Comparison of ENCODE assay signal across 16 cellular contexts in the genomic region with DNA sequence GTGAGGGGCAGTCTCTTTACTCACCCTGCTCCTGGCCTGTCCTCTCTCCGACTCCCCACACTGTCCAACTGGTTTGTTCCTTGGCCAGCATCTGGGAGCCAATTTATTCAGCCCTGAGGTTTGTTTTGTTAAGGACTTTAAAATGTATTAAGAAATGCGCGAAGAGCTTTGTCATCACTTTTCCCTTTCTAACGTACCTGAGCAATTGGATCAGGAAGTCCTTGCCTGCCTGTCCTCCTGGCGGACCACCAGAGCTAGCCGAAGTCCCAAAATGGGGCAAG. TPM values are rescaled to one million over a fixed set of nuclear protein-coding genes. Genes with fewer than 3 reads are reported as not detected.
A peak's percentile ranks its signal among the peaks of the same experiment; 100 is the strongest.
DNase-seq lines count a peak whose midpoint lies in the region; ATAC-seq, FAIRE-seq and TF ChIP-seq lines count a peak whose summit lies in the region.
"Had no signal": no experiment of that assay in that cellular context is flagged by ENCODE, and none has a peak within 500 bp of the region (broad histone marks: within the 10 kb centered on the region; RNA-seq: fewer than 3 reads in every experiment).

No MANE protein-coding gene starts in this region.

- TF ChIP-seq RAD21 in HepG2 (CRISPR knock-in tag; IDR thresholded peaks at IDR 0.05) = no peak

- CTCF ChIA-PET in HepG2 (lab: Yijun Ruan, JAX; ENCODE audit: low intra/inter-chr PET ratio, low total read pairs) = no interaction called here

- peaks cover 23% of the 10 kb centered on the region for H3K27me3 Mint-ChIP-seq in neural crest cell (ENCODE audit: low read depth)
- H3K27me3 Mint-ChIP-seq: CD4-positive, CD25-positive, alpha-beta regulatory T cell had no signal

- H3K4me1 ChIP-seq in HepG2 (ENCODE audit: insufficient read depth, low read length) (peaks cover 11% of the 10 kb centered on the region), right lobe of liver (no peaks in the 10 kb centered on the region), spleen (peaks cover 0 to 2% (median 0%) of the 10 kb centered on the region in 6 donors)
- H3K4me1 ChIP-seq: HAP-1 had no signal

- TF ChIP-seq EP300 in HepG2 (IDR thresholded peaks at IDR 0.05; ENCODE audit: low read depth in 2 of 2, low read length in 2 of 2) = no peak
- TF ChIP-seq EP300 in HepG2 (CRISPR knock-in tag; IDR thresholded peaks at IDR 0.05; ENCODE audit: borderline replicate concordance) = no peak

- no peaks in the 10 kb centered on the region for H3K79me2 ChIP-seq in HepG2 (ENCODE audit: insufficient read depth, low read length)

- BruUV-seq in HepG2 (replicated peaks; lab: Mats Ljungman, UMichigan) = no TSS peak

- H2AFZ ChIP-seq in HepG2 (ENCODE audit: low read length) = no peak overlapping the region

- H3K27ac Mint-ChIP-seq in neural crest cell (ENCODE audit: unreplicated experiment) = peak overlapping the region; percentile 89
- H3K27ac Mint-ChIP-seq: CD4-positive, CD25-positive, alpha-beta regulatory T cell had no signal

- H3K9me3 ChIP-seq in HepG2 (ENCODE audit: low read length) (no peaks in the 10 kb centered on the region), right lobe of liver (no peaks in the 10 kb centered on the region), spleen (no peaks in the 10 kb centered on the region)
- H3K9me3 ChIP-seq: HAP-1 had no signal

- H3K9me3 Mint-ChIP-seq in neural crest cell = no peaks in the 10 kb centered on the region
- H3K9me3 Mint-ChIP-seq: CD4-positive, CD25-positive, alpha-beta regulatory T cell had no signal

- H3K9ac ChIP-seq in HepG2 (ENCODE audit: insufficient read depth, low read depth, low read length) = no peak overlapping the region
- H3K9ac ChIP-seq: BLaER1 treated with 17β-estradiol and CSF1 and Interleukin-3, amounts not matched to agents 10 nM and 100 nM had no signal

- H3K27me3 ChIP-seq in HepG2 (ENCODE audit: control insufficient read depth in 1 of 2, insufficient read depth in 2 of 2, low read length in 2 of 2) (no peaks in the 10 kb centered on the region), right lobe of liver (no peaks in the 10 kb centered on the region), spleen (replicated peaks in 1 of 7) (no peaks in the 10 kb centered on the region)
- H3K27me3 ChIP-seq: BLaER1 treated with 17β-estradiol and CSF1 and Interleukin-3, amounts not matched to agents 10 nM and 100 nM had no signal

- H3K27ac ChIP-seq in HepG2 (ENCODE audit: extremely low read length, insufficient read depth, low read length) (no peak overlapping the region), right lobe of liver (no peak overlapping the region), spleen (no peak overlapping the region)
- H3K27ac ChIP-seq: BLaER1 treated with 17β-estradiol and CSF1 and Interleukin-3, amounts not matched to agents 10 nM and 100 nM had no signal

- in situ Hi-C loops in HepG2 (cut with HindIII; ENCODE audit: extremely low pct_ligation_motif_present, low pct_unique_long_range_greater_than_20kb) = no loop called here

- no peak overlapping the region for H3K4me3 Mint-ChIP-seq in neural crest cell
- H3K4me3 Mint-ChIP-seq: CD4-positive, CD25-positive, alpha-beta regulatory T cell had no signal

- H3K36me3 ChIP-seq in HepG2 (replicated peaks in 1 of 2; ENCODE audit: control insufficient read depth in 1 of 2, insufficient read depth in 2 of 2, low read length in 2 of 2) = no peaks in the 10 kb centered on the region
- no peaks in the 10 kb centered on the region for H3K36me3 ChIP-seq in right lobe of liver
- no peaks in the 10 kb centered on the region for H3K36me3 ChIP-seq in spleen
- H3K36me3 ChIP-seq: BLaER1 treated with 17β-estradiol and CSF1 and Interleukin-3, amounts not matched to agents 10 nM and 100 nM; HAP-1 had no signal

- TF ChIP-seq CTCF in HepG2 (CRISPR knock-in tag; IDR thresholded peaks at IDR 0.05) (no peak), right lobe of liver (IDR thresholded peaks at IDR 0.05) (no peak), neural crest cell (conservative IDR thresholded peaks at IDR 0.05) (no peak), spleen (IDR thresholded peaks at IDR 0.05 in 8 of 11, conservative IDR thresholded peaks at IDR 0.05 in 3 of 11) (no peak)

- WGBS in HepG2 (ENCODE audit: low lambda C conversion rate) = 68% methylated on average over 6 of the region's 6 CpGs
- 80% methylated on average over 6 of the region's 6 CpGs for WGBS in right lobe of liver (ENCODE audit: insufficient coverage, low coverage, low lambda C conversion rate, missing lambda C conversion rate)
- 91 to 95% (median 92%) methylated on average over 6 of the region's 6 CpGs for WGBS in spleen, 5 donors

- TF ChIP-seq POLR2A in HepG2 (IDR thresholded peaks at IDR 0.05; ENCODE audit: insufficient read depth in 1 of 2, low read depth in 2 of 2, low read length in 2 of 2) = no peak
- no peak for TF ChIP-seq POLR2A in right lobe of liver (IDR thresholded peaks at IDR 0.05)
- no peak for TF ChIP-seq POLR2A in spleen (IDR thresholded peaks at IDR 0.05)

- intact Hi-C loops in HepG2 (cut with micrococcal nuclease; ENCODE audit: unreplicated experiment) = no loop called here
- intact Hi-C loops in right lobe of liver (cut with DNase I) = no loop called here
- intact Hi-C loops in spleen (cut with DNase I; ENCODE audit: low total_unique reads) = no loop called here

- H3K4me2 ChIP-seq in HepG2 (ENCODE audit: low read depth, low read length) = no peak overlapping the region
- H3K4me2 ChIP-seq: BLaER1 treated with 17β-estradiol and CSF1 and Interleukin-3, amounts not matched to agents 10 nM and 100 nM had no signal

- DNase-seq in HepG2 (ENCODE audit: low spot score) (no peak), right lobe of liver (no peak), neural crest cell (ENCODE audit: low read depth, low spot score) (no peak), renal cortical epithelial cell (ENCODE audit: low read depth) (peak; percentile 13), EL (no peak), spleen (no peak), NCI-H526 treated with DMSO at 0.1 percent for 48 hours (lab: John Stamatoyannopoulos, UW) (no peak)
- DNase-seq: 8988T; ACHN; CD4-positive, CD25-positive, alpha-beta regulatory T cell; DMS53; GOT3 had no signal

- H3K4me1 Mint-ChIP-seq in neural crest cell = peaks cover 43% of the 10 kb centered on the region
- H3K4me1 Mint-ChIP-seq: CD4-positive, CD25-positive, alpha-beta regulatory T cell had no signal

- ATAC-seq in HepG2 (no peak), right lobe of liver (no peak)
- ATAC-seq: GM12878 had no signal

- no peak for FAIRE-seq in HepG2 (lab: Jason Lieb, UNC)
- FAIRE-seq: GM12878 had no signal

- no peaks in the 10 kb centered on the region for H4K20me1 ChIP-seq in HepG2 (ENCODE audit: insufficient read depth, low read length)
- H4K20me1 ChIP-seq: BLaER1 treated with 17β-estradiol and CSF1 and Interleukin-3, amounts not matched to agents 10 nM and 100 nM had no signal

- POLR2A ChIA-PET in HepG2 (lab: Yijun Ruan, JAX) = no interaction called here

- H3K4me3 ChIP-seq in HepG2 (replicated peaks in 1 of 3; ENCODE audit: insufficient read depth in 1 of 3, low read depth in 2 of 3, low read length in 3 of 3) (no peak overlapping the region), right lobe of liver (no peak overlapping the region), spleen (no peak overlapping the region)
- H3K4me3 ChIP-seq: BLaER1 treated with 17β-estradiol and CSF1 and Interleukin-3, amounts not matched to agents 10 nM and 100 nM; GM12878; HAP-1 had no signal

- no peaks in the 10 kb centered on the region for H3K36me3 Mint-ChIP-seq in neural crest cell (ENCODE audit: low read depth)
- H3K36me3 Mint-ChIP-seq: CD4-positive, CD25-positive, alpha-beta regulatory T cell had no signal

TF ChIP-seq in HepG2, 621 proteins besides CTCF, POLR2A, EP300 and RAD21 (continues in another document):
- TF ChIP-seq, protein P1, sequence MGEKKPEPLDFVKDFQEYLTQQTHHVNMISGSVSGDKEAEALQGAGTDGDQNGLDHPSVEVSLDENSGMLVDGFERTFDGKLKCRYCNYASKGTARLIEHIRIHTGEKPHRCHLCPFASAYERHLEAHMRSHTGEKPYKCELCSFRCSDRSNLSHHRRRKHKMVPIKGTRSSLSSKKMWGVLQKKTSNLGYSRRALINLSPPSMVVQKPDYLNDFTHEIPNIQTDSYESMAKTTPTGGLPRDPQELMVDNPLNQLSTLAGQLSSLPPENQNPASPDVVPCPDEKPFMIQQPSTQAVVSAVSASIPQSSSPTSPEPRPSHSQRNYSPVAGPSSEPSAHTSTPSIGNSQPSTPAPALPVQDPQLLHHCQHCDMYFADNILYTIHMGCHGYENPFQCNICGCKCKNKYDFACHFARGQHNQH (CRISPR knock-in tag; IDR thresholded peaks at IDR 0.05) = no peak
- TF ChIP-seq MAFK (conservative IDR thresholded peaks at IDR 0.05 in 1 of 2, IDR thresholded peaks at IDR 0.05 in 1 of 2; ENCODE audit: low read length in 2 of 2) (peak; percentile 2 to 46; a peak in 1 of 4 replicates), FOSL1 (CRISPR knock-in tag; IDR thresholded peaks at IDR 0.05; ENCODE audit: borderline replicate concordance) (no peak)

RNA-seq across cellular contexts. Expression of a gene that starts 47.4 kb away (rescaled TPM):
- total RNA-seq in HepG2 (2016; rRNA removed; fragmentation: Illumina TruSeq; extraction: Trizol) (not detected in 2 replicates), right lobe of liver (not detected), neural crest cell (0.05 and 0.19 TPM in 2 replicates), renal cortical epithelial cell (0.05 and 0.17 TPM in 2 replicates), spleen (under 1 TPM in 6 of 7 donors, not detected in 1; 0.06 to 0.09 (median 0.08) TPM)
- total RNA-seq in HepG2 (2016; cell fraction: cytosol; rRNA removed; fragmentation: Illumina TruSeq; extraction: Trizol; ENCODE audit: low read depth) = not detected in 2 replicates
- not detected in 2 replicates for total RNA-seq in HepG2 (2016; cell fraction: insoluble cytoplasmic fraction; rRNA removed; fragmentation: Illumina TruSeq; extraction: Trizol)
- total RNA-seq in HepG2 (2016; cell fraction: membrane; rRNA removed; fragmentation: Illumina TruSeq; extraction: Trizol) = not detected in 2 replicates
- total RNA-seq in HepG2 (2016; cell fraction: nucleus; rRNA removed; fragmentation: Illumina TruSeq; extraction: Trizol) = not detected in 2 replicates
- polyA plus RNA-seq in HepG2 (2011; rRNA removed) (not detected in 2 replicates), spleen (under 1 TPM; 0.03 to 0.27 (median 0.09) TPM)
- not detected in 2 replicates for polyA plus RNA-seq in HepG2 (2011; cell fraction: cytosol; rRNA removed)
- not detected in 2 replicates for polyA plus RNA-seq in HepG2 (2011; cell fraction: nucleus; rRNA removed)
- 0.08 and 0.21 TPM in 2 replicates for polyA plus RNA-seq in HepG2 (2012)
- polyA plus RNA-seq in HepG2 (2016; cell fraction: cytosol; fragmentation: Illumina TruSeq; extraction: Trizol; ENCODE audit: low read depth) = not detected in 2 replicates
- polyA plus RNA-seq in HepG2 (2016; cell fraction: insoluble cytoplasmic fraction; fragmentation: Illumina TruSeq; extraction: Trizol; ENCODE audit: low read depth) = not detected in 2 replicates
- not detected in 2 replicates for polyA plus RNA-seq in HepG2 (2016; cell fraction: membrane; fragmentation: Illumina TruSeq; extraction: Trizol; ENCODE audit: low read depth)
- polyA plus RNA-seq in HepG2 (2016; cell fraction: nucleus; fragmentation: Illumina TruSeq; extraction: Trizol; ENCODE audit: insufficient read depth, low read depth) = not detected in 2 replicates
- not detected in 2 replicates for polyA minus RNA-seq in HepG2 (2011; rRNA and poly(A)+ RNA removed; ENCODE audit: low replicate concordance)
- polyA minus RNA-seq in HepG2 (2011; cell fraction: cytosol; rRNA and poly(A)+ RNA removed) = not detected in 2 replicates
- not detected in 2 replicates for polyA minus RNA-seq in HepG2 (2011; cell fraction: nucleus; rRNA and poly(A)+ RNA removed)
- total RNA-seq: HT-29 had no signal
